In genomic region chr2:168210216-168210897, GRCh38 we compare ENCODE assay signal across 9 cellular contexts. TPM values are rescaled to one million over a fixed set of nuclear protein-coding genes. Genes with fewer than 3 reads are reported as not detected.
DNase-seq lines count a peak whose midpoint lies in the region; ATAC-seq, FAIRE-seq and TF ChIP-seq lines count a peak whose summit lies in the region.
"Had no signal": no experiment of that assay in that cellular context is flagged by ENCODE, and none has a peak within 500 bp of the region (broad histone marks: within the 10 kb centered on the region; RNA-seq: fewer than 3 reads in every experiment).

No MANE protein-coding gene starts in this region.

- WGBS in gastroesophageal sphincter (ENCODE audit: low coverage in 1 of 2), 2 donors, result 83% methylated on average over 8 of the region's 9 CpGs

- H3K36me3 ChIP-seq in gastroesophageal sphincter, result no peaks in the 10 kb centered on the region

- peak overlapping the region; percentile 11 to 22 for H3K4me3 ChIP-seq in gastroesophageal sphincter

- no peak for FAIRE-seq in HTR-8/SVneo (lab: Jason Lieb, UNC)
- FAIRE-seq: endometrium had no signal

- peak overlapping the region; percentile 3 to 78 (median 66) for H3K27ac ChIP-seq in gastroesophageal sphincter

- ATAC-seq in gastroesophageal sphincter, result no peak
- ATAC-seq in GM21367 (IDR thresholded peaks at IDR 0.05; ENCODE audit: unreplicated experiment), result no peak
- ATAC-seq in HG02759 (IDR thresholded peaks at IDR 0.05; ENCODE audit: unreplicated experiment), result no peak
- no peak for ATAC-seq in GM21786 (IDR thresholded peaks at IDR 0.05; ENCODE audit: unreplicated experiment)

- no peaks in the 10 kb centered on the region for H3K9me3 ChIP-seq in gastroesophageal sphincter

- TF ChIP-seq EP300 in gastroesophageal sphincter (IDR thresholded peaks at IDR 0.05), result no peak

- H3K27me3 ChIP-seq in gastroesophageal sphincter, result no peaks in the 10 kb centered on the region

- TF ChIP-seq CTCF in gastroesophageal sphincter (IDR thresholded peaks at IDR 0.05), result no peak

- peaks cover 10 to 53% (median 11%) of the 10 kb centered on the region in 3 donors for H3K4me1 ChIP-seq in gastroesophageal sphincter

- TF ChIP-seq POLR2A in gastroesophageal sphincter (IDR thresholded peaks at IDR 0.05), result no peak

- peak; percentile 23 for DNase-seq in stimulated activated CD4-positive, alpha-beta T cell treated with anti-CD3 and anti-CD28 coated beads, Interleukin-1b, Interleukin-23, amount 100 ng/mL, for 48 hours
- no peak for DNase-seq in stimulated activated CD4-positive, alpha-beta T cell treated with anti-CD3 and anti-CD28 coated beads, Interleukin-4, amount 100 ng/mL, for 24 hours
- DNase-seq in activated CD4-positive, alpha-beta T cell treated with anti-CD3 and anti-CD28 coated beads, Interleukin-2, amount 50 U/mL, for 48 hours, result peak; percentile 19 to 36
- no peak for DNase-seq in HTR-8/SVneo (ENCODE audit: insufficient read length, low spot score)

RNA-seq across cellular contexts. Expression of gene STK39, which starts 37.0 kb away (rescaled TPM):
- 10 to 100 TPM; 35.3 to 58.0 (median 47.0) TPM for total RNA-seq in gastroesophageal sphincter

Comparison
In these comparisons a context has a peak if more than half of its experiments do, and no peak if none do; other contexts are left out.
1. DNase-seq: peak in stimulated activated CD4-positive, alpha-beta T cell treated with anti-CD3 and anti-CD28 coated beads, Interleukin-1b, Interleukin-23, amount 100 ng/mL, for 48 hours (single experiment) and activated CD4-positive, alpha-beta T cell treated with anti-CD3 and anti-CD28 coated beads, Interleukin-2, amount 50 U/mL, for 48 hours (2 of 2); none in stimulated activated CD4-positive, alpha-beta T cell treated with anti-CD3 and anti-CD28 coated beads, Interleukin-4, amount 100 ng/mL, for 24 hours (single experiment) and HTR-8/SVneo (single experiment).